Comparison of ENCODE assay signal across 8 cellular contexts in the genomic region with DNA sequence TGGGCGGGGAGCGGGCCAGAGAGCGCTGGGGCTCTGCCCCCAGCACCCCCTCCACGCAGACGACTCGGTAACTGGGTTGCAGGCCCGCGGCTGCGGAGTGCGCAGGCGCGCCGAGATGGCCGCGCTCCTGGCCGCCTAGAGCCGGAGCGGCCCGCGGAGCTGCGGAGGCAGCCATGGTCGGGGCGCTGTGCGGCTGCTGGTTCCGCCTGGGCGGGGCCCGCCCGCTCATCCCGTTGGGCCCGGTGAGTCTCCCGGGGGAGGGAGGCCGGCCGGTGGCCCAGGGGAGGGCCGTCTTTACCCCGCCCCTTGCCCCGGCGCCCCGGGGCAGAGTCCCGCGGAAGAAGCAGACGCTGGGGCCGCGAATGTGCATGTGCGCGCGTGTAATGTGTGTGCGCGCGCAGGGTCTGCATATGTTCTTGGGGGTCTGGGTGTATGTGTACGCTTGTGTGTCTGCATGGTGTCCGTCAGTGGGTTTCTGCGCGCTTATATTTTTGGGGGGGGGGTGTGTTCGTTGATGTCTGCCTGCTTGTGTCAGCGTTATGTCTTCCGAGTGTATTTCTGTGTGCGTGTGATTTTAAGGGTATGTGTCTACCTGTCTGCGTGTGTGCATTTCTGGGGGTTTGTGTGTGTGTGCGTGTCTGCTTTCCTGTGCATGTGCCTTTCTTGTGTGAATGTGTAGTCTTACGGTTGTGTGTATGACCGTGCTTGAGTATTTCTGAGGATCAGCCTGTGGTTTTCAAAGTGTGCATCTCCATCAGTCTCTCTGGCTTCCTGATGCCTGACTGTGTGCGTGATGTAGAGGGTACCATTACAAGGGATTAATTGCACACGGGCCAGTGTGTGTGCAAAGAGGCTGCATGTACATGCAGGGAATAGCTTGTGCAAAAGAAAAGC.
A peak's percentile ranks its signal among the peaks of the same experiment; 100 is the strongest.
DNase-seq lines count a peak whose midpoint lies in the region; ATAC-seq and TF ChIP-seq lines count a peak whose summit lies in the region.

ABHD14A (plus strand) TSS at position 102 of the 894 bp plus-strand sequence; CDS start at position 174, 72 bp downstream.

- no peak for TF ChIP-seq CTCF in epithelial cell of esophagus (IDR thresholded peaks at IDR 0.05; ENCODE audit: insufficient read depth, low read depth, low read length, missing control alignments)

- ATAC-seq in HG03025 (IDR thresholded peaks at IDR 0.05; ENCODE audit: low FRiP score, unreplicated experiment): peak; percentile 45

- peak within 1 kb of the TSS; percentile 89 for H3K4me3 ChIP-seq in epithelial cell of esophagus (ENCODE audit: low read length)

- DNase-seq in NCI-H2081 (lab: John Stamatoyannopoulos, UW) (peak; percentile 59 to 61), NCI-H2081 treated with DMSO at 0.1 percent for 48 hours (lab: John Stamatoyannopoulos, UW) (no peak), NOMO-1 treated with DMSO at 0.1 percent for 48 hours (lab: John Stamatoyannopoulos, UW; ENCODE audit: unreplicated experiment) (peak; percentile 43), activated T-cell treated with anti-CD3 and anti-CD28 coated beads for 24 hours (ENCODE audit: low read depth) (peak; percentile 54), epithelial cell of esophagus (ENCODE audit: low read depth) (peak; percentile 77), midbrain (lab: John Stamatoyannopoulos, UW) (peak; percentile 79)
- peak; percentile 38 to 42 for DNase-seq in stimulated activated CD8-positive, alpha-beta memory T cell treated with anti-CD3 and anti-CD28 coated beads, Interleukin-7, amount 100 ng/mL, for 1 hour (ENCODE audit: low read depth in 2 of 2)
